ENCODE assay signal across 10 cellular contexts in the genomic region with DNA sequence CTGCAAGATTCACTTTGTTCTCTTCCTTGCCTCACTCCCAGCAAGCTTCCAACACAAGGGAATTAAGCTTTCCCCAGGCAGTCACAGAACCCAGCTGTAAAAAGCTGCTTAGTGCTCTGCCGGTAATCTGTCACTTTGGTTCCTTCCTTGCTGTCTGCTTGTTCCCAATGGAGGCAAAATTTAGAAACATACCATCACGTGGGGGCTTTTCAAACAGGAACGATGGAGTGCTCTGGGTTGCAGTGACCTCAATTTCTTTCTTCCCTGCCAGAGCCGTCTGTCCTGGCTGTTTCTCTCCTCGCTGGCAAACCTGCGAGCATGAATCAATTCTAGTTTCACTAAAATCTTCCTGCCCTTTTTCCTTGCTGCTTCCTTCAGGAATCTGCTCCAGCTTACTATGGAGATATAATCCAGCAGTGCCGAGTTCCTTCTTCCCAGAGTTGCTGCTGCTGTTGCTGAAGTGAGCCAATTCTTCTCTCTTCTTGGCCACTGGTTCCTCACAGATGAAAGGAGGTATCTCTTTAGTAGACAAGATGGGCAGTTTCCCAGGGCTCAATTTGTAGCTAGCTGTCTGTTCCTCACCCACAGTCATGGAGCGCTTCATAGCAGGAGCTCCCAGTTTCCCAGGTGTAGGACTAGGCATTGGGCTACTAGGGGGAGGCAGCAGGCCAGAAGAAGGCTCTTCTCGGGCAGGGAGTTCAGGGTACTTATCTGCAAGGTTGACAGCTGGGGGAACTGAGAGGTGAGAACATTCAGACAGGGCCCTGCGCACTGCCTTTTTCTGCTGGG.
DNase-seq lines count a peak whose midpoint lies in the region; ATAC-seq and TF ChIP-seq lines count a peak whose summit lies in the region.
"Had no signal": no experiment of that assay in that cellular context is flagged by ENCODE, and none has a peak within 500 bp of the region (broad histone marks: within the 10 kb centered on the region; RNA-seq: fewer than 3 reads in every experiment).

No MANE protein-coding gene starts in this region.

- 26% methylated on average over 10 of the region's 10 CpGs for WGBS in right cardiac atrium

- peak overlapping the region; percentile 92 to 100 (median 96) for H3K27ac Mint-ChIP-seq in brain

- H3K4me3 ChIP-seq in right cardiac atrium (ENCODE audit: low read length): peak overlapping the region; percentile 12
- H3K4me3 ChIP-seq in uterus: no peak overlapping the region
- no peak overlapping the region for H3K4me3 ChIP-seq in MM.1S (ENCODE audit: low read length)

- H3K36me3 Mint-ChIP-seq in brain: peaks cover 47% of the 10 kb centered on the region

- no peak overlapping the region for H2AFZ ChIP-seq in MM.1S (ENCODE audit: low read length)

- no peak for TF ChIP-seq CTCF in brain (conservative IDR thresholded peaks at IDR 0.05)
- no peak for TF ChIP-seq CTCF in omental fat pad (IDR thresholded peaks at IDR 0.05)
- no peak for TF ChIP-seq CTCF in uterus (IDR thresholded peaks at IDR 0.05)
- no peak for TF ChIP-seq CTCF in MM.1S (IDR thresholded peaks at IDR 0.05; ENCODE audit: low read length)

- H3K4me1 ChIP-seq in right cardiac atrium (ENCODE audit: control insufficient read depth, insufficient read depth, low read length): peaks cover 26% of the 10 kb centered on the region
- peaks cover 5 to 7% of the 10 kb centered on the region in 2 donors for H3K4me1 ChIP-seq in uterus
- H3K4me1 ChIP-seq in MM.1S (ENCODE audit: low read length): no peaks in the 10 kb centered on the region

- H3K9ac ChIP-seq in MM.1S (ENCODE audit: low read length): no peak overlapping the region

- no peaks in the 10 kb centered on the region for H3K27me3 Mint-ChIP-seq in brain

- intact Hi-C loops in right cardiac atrium (cut with DNase I) (no loop called here), uterus (cut with DNase I; ENCODE audit: low total_unique reads) (no loop called here)

- peak in 2 of 3 donors; percentile 31 to 61 for DNase-seq in right cardiac atrium
- no peak for DNase-seq in omental fat pad (ENCODE audit: low spot score)
- peak; percentile 66 to 81 for DNase-seq in uterus
- no peak for DNase-seq in MM.1S
- DNase-seq: DMS79 treated with DMSO at 0.1 percent for 48 hours, T-helper 1 cell had no signal

- no peaks in the 10 kb centered on the region for H3F3A ChIP-seq in MM.1S (ENCODE audit: insufficient read depth, low read length)

- H3K9me3 ChIP-seq in right cardiac atrium (ENCODE audit: control insufficient read depth, low read length) (no peaks in the 10 kb centered on the region), uterus (no peaks in the 10 kb centered on the region), MM.1S (replicated peaks; ENCODE audit: insufficient read depth, low read length) (no peaks in the 10 kb centered on the region)
- H3K9me3 ChIP-seq: neutrophil had no signal

- H3K4me2 ChIP-seq in MM.1S (ENCODE audit: low read depth, low read length): no peak overlapping the region

- peak overlapping the region; percentile 79 to 95 (median 89) for H3K4me3 Mint-ChIP-seq in brain

- H3K27me3 ChIP-seq in right cardiac atrium (ENCODE audit: control insufficient read depth, insufficient read depth) (no peaks in the 10 kb centered on the region), uterus (no peaks in the 10 kb centered on the region), MM.1S (replicated peaks; ENCODE audit: insufficient read depth, low read length) (no peaks in the 10 kb centered on the region)
- H3K27me3 ChIP-seq: neutrophil had no signal

- peak overlapping the region; percentile 79 for H3K27ac ChIP-seq in right cardiac atrium (ENCODE audit: low read length)
- H3K27ac ChIP-seq in uterus: peak overlapping the region; percentile 58 to 82
- no peak overlapping the region for H3K27ac ChIP-seq in MM.1S (ENCODE audit: low read length)
- H3K27ac ChIP-seq: neutrophil had no signal

- H3K4me1 Mint-ChIP-seq in brain: peaks cover 89% of the 10 kb centered on the region

- H3K79me2 ChIP-seq in MM.1S (ENCODE audit: low read length): no peaks in the 10 kb centered on the region

- peak; percentile 79 to 82 for ATAC-seq in right cardiac atrium
- peak; percentile 28 for ATAC-seq in omental fat pad (ENCODE audit: low FRiP score)
- no peak for ATAC-seq in GM18858 (IDR thresholded peaks at IDR 0.05; ENCODE audit: unreplicated experiment)
- ATAC-seq in HG02970 (IDR thresholded peaks at IDR 0.05; ENCODE audit: low FRiP score, unreplicated experiment): no peak

- no peaks in the 10 kb centered on the region for H3K9me2 ChIP-seq in MM.1S (replicated peaks; ENCODE audit: insufficient read depth, low read length)

- H3K36me3 ChIP-seq in uterus: no peaks in the 10 kb centered on the region
- H3K36me3 ChIP-seq in MM.1S (replicated peaks; ENCODE audit: insufficient read depth, low read length): no peaks in the 10 kb centered on the region

- no peak for TF ChIP-seq POLR2A in uterus (IDR thresholded peaks at IDR 0.05)

- H3K9me3 Mint-ChIP-seq in brain: peaks cover 0 to 8% (median 5%) of the 10 kb centered on the region in 5 experiments

- H4K20me1 ChIP-seq in MM.1S (ENCODE audit: insufficient read depth, low read length): no peaks in the 10 kb centered on the region

Comparison
In these comparisons a context has a peak if more than half of its experiments do, and no peak if none do; other contexts are left out.
1. ATAC-seq: peak in right cardiac atrium (2 of 2) and omental fat pad (single experiment); none in GM18858 (single experiment) and HG02970 (single experiment).
2. DNase-seq: peak in right cardiac atrium (2 of 3) and uterus (2 of 2); none in omental fat pad (single experiment) and MM.1S (single experiment).